ENCODE assay signal across 19 cellular contexts in genomic region chr11:117415358-117415896, GRCh38.
DNase-seq lines count a peak whose midpoint lies in the region; ATAC-seq, FAIRE-seq and TF ChIP-seq lines count a peak whose summit lies in the region.
"Had no signal": no experiment of that assay in that cellular context is flagged by ENCODE, and none has a peak within 500 bp of the region (broad histone marks: within the 10 kb centered on the region; RNA-seq: fewer than 3 reads in every experiment).

No MANE protein-coding gene starts in this region.

- CTCF ChIA-PET in HepG2 (lab: Yijun Ruan, JAX; ENCODE audit: low intra/inter-chr PET ratio, low total read pairs): no interaction called here

- H3K18ac ChIP-seq in mesenchymal stem cell (ENCODE audit: low read depth in 1 of 2, low read length in 2 of 2): no peak overlapping the region

- H2AK5ac ChIP-seq in mesenchymal stem cell (ENCODE audit: low read length, severe bottlenecking): no peak overlapping the region

- H3K27me3 ChIP-seq in right lobe of liver (no peaks in the 10 kb centered on the region), HepG2 (ENCODE audit: control insufficient read depth in 1 of 2, insufficient read depth in 2 of 2, low read length in 2 of 2) (peaks cover 4 to 6% of the 10 kb centered on the region in 2 experiments; a peak in 1 of 5 replicates), mesenchymal stem cell (ENCODE audit: control insufficient read depth in 1 of 2, insufficient read depth in 1 of 2, low read length in 2 of 2) (peaks cover 7 to 12% of the 10 kb centered on the region in 2 experiments), sigmoid colon (no peaks in the 10 kb centered on the region), smooth muscle cell (ENCODE audit: low read depth) (peaks cover 3% of the 10 kb centered on the region)

- H2BK5ac ChIP-seq in mesenchymal stem cell (ENCODE audit: low read depth, low read length, poor library complexity, severe bottlenecking): no peak overlapping the region

- H2BK15ac ChIP-seq in mesenchymal stem cell (ENCODE audit: low read depth, poor library complexity, severe bottlenecking): no peak overlapping the region

- DNase-seq in right lobe of liver (peak in 1 of 3 donors; percentile 31), HepG2 (ENCODE audit: low spot score) (no peak), chondrocyte (ENCODE audit: low spot score) (peak; percentile 47), mesenchymal stem cell (no peak), sigmoid colon (peak; percentile 32), smooth muscle cell (lab: John Stamatoyannopoulos, UW; ENCODE audit: unreplicated experiment) (no peak), HuH-7 (ENCODE audit: low spot score) (no peak)
- DNase-seq: C1 segment of cervical spinal cord, Calu3, DMS 273 treated with DMSO at 0.1 percent for 48 hours, HCEC 1CT, HFFc6 had no signal

- no peak overlapping the region for H2BK120ac ChIP-seq in mesenchymal stem cell (ENCODE audit: low read depth, low read length)

- no peaks in the 10 kb centered on the region for H3F3A ChIP-seq in smooth muscle cell (ENCODE audit: low read depth)

- H3K27me3 Mint-ChIP-seq in chondrocyte (ENCODE audit: low read depth): no peaks in the 10 kb centered on the region
- H3K27me3 Mint-ChIP-seq: CD4-positive, alpha-beta T cell had no signal

- H3K9ac ChIP-seq in HepG2 (ENCODE audit: insufficient read depth, low read depth, low read length) (no peak overlapping the region), mesenchymal stem cell (ENCODE audit: low read length) (no peak overlapping the region), smooth muscle cell (ENCODE audit: low read depth) (no peak overlapping the region)

- H3K27ac Mint-ChIP-seq in chondrocyte (ENCODE audit: unreplicated experiment): no peak overlapping the region
- H3K27ac Mint-ChIP-seq: B cell; CD4-positive, alpha-beta T cell; HFFc6 had no signal

- H4K20me1 ChIP-seq in HepG2 (ENCODE audit: insufficient read depth, low read length): no peaks in the 10 kb centered on the region
- H4K20me1 ChIP-seq in smooth muscle cell (ENCODE audit: low read depth): no peaks in the 10 kb centered on the region

- no peak overlapping the region for H3K23ac ChIP-seq in mesenchymal stem cell (ENCODE audit: low read length in 2 of 2)

- H3K27ac ChIP-seq in right lobe of liver: no peak overlapping the region
- H3K27ac ChIP-seq in HepG2 (ENCODE audit: extremely low read length, insufficient read depth, low read length): no peak overlapping the region
- H3K27ac ChIP-seq in mesenchymal stem cell (ENCODE audit: low read length, poor library complexity, severe bottlenecking): no peak overlapping the region
- no peak overlapping the region for H3K27ac ChIP-seq in sigmoid colon
- no peak overlapping the region for H3K27ac ChIP-seq in smooth muscle cell (ENCODE audit: low read depth)

- TF ChIP-seq RAD21 in HepG2 (CRISPR knock-in tag; IDR thresholded peaks at IDR 0.05): no peak

- BruUV-seq in HepG2 (replicated peaks; lab: Mats Ljungman, UMichigan): no TSS peak

- no peaks in the 10 kb centered on the region for H3K79me2 ChIP-seq in HepG2 (ENCODE audit: insufficient read depth, low read length)
- H3K79me2 ChIP-seq in smooth muscle cell (ENCODE audit: low read depth): no peaks in the 10 kb centered on the region

- 69% methylated on average over 6 of the region's 8 CpGs for WGBS in right lobe of liver (ENCODE audit: insufficient coverage, low coverage, low lambda C conversion rate, missing lambda C conversion rate)
- 64% methylated on average over 5 of the region's 8 CpGs for WGBS in HepG2 (ENCODE audit: low lambda C conversion rate)
- WGBS in mesenchymal stem cell: over 99% methylated on average over 8 of the region's 8 CpGs
- WGBS in sigmoid colon, 2 donors: 72 to 84% methylated on average over 8 of the region's 8 CpGs
- 94% methylated on average over 6 of the region's 8 CpGs for WGBS in smooth muscle cell (ENCODE audit: low lambda C conversion rate)

- POLR2A ChIA-PET in HepG2 (lab: Yijun Ruan, JAX): no interaction called here

- H2AFZ ChIP-seq in HepG2 (ENCODE audit: low read length) (no peak overlapping the region), mesenchymal stem cell (ENCODE audit: low read depth, low read length) (no peak overlapping the region), smooth muscle cell (ENCODE audit: low read depth) (no peak overlapping the region)

- H4K91ac ChIP-seq in mesenchymal stem cell (ENCODE audit: low read length): no peak overlapping the region

- H3K79me1 ChIP-seq in mesenchymal stem cell (replicated peaks; ENCODE audit: low read length, poor library complexity, severe bottlenecking): no peaks in the 10 kb centered on the region

- H3K4me3 ChIP-seq in right lobe of liver (no peak overlapping the region), HepG2 (replicated peaks in 1 of 3; ENCODE audit: insufficient read depth in 1 of 3, low read depth in 2 of 3, low read length in 3 of 3) (no peak overlapping the region), mesenchymal stem cell (ENCODE audit: insufficient read depth in 1 of 2, low read depth in 1 of 2, low read length in 2 of 2) (no peak overlapping the region), sigmoid colon (no peak overlapping the region), smooth muscle cell (no peak overlapping the region)
- H3K4me3 ChIP-seq: GM12878 had no signal

- intact Hi-C loops in right lobe of liver (cut with DNase I): no loop called here
- intact Hi-C loops in HepG2 (cut with micrococcal nuclease; ENCODE audit: unreplicated experiment): no loop called here
- intact Hi-C loops in sigmoid colon (cut with DNase I): no loop called here

- peaks cover 2% of the 10 kb centered on the region for H3K36me3 Mint-ChIP-seq in chondrocyte (ENCODE audit: low read depth)

- no peaks in the 10 kb centered on the region for H3K4me1 Mint-ChIP-seq in chondrocyte (ENCODE audit: low read depth)
- H3K4me1 Mint-ChIP-seq: B cell had no signal

- H3K4me2 ChIP-seq in HepG2 (ENCODE audit: low read depth, low read length): no peak overlapping the region
- H3K4me2 ChIP-seq in mesenchymal stem cell (ENCODE audit: low read length, poor library complexity, severe bottlenecking): peak overlapping the region; percentile 12
- H3K4me2 ChIP-seq in smooth muscle cell: no peak overlapping the region

- no peak overlapping the region for H2BK12ac ChIP-seq in mesenchymal stem cell (ENCODE audit: low read length in 2 of 2)

- in situ Hi-C loops in HepG2 (cut with HindIII; ENCODE audit: extremely low pct_ligation_motif_present, low pct_unique_long_range_greater_than_20kb): no loop called here

- H3K4me3 Mint-ChIP-seq in chondrocyte (ENCODE audit: unreplicated experiment): no peak overlapping the region
- H3K4me3 Mint-ChIP-seq: B cell; CD4-positive, alpha-beta T cell; HFFc6 had no signal

- TF ChIP-seq CTCF in right lobe of liver (IDR thresholded peaks at IDR 0.05) (no peak), HepG2 (CRISPR knock-in tag; IDR thresholded peaks at IDR 0.05) (no peak), chondrocyte (IDR thresholded peaks at IDR 0.05) (no peak), sigmoid colon (IDR thresholded peaks at IDR 0.05) (no peak), smooth muscle cell (IDR thresholded peaks at IDR 0.05; ENCODE audit: borderline replicate concordance, insufficient read depth, poor library complexity, severe bottlenecking) (no peak)

- no peaks in the 10 kb centered on the region for H3K9me3 ChIP-seq in right lobe of liver
- no peaks in the 10 kb centered on the region for H3K9me3 ChIP-seq in HepG2 (ENCODE audit: low read length)
- no peaks in the 10 kb centered on the region for H3K9me3 ChIP-seq in mesenchymal stem cell (ENCODE audit: control insufficient read depth, low read length)
- no peaks in the 10 kb centered on the region for H3K9me3 ChIP-seq in sigmoid colon
- H3K9me3 ChIP-seq in smooth muscle cell (replicated peaks; ENCODE audit: low read depth): no peaks in the 10 kb centered on the region

- FAIRE-seq in HepG2 (lab: Jason Lieb, UNC): no peak
- FAIRE-seq: A204.1, GM12878, GM19239, HTR-8/SVneo had no signal

- no peaks in the 10 kb centered on the region for H3K9me3 Mint-ChIP-seq in chondrocyte (ENCODE audit: low read depth)
- H3K9me3 Mint-ChIP-seq: CD4-positive, alpha-beta T cell; HFFc6 had no signal

- TF ChIP-seq POLR2A in right lobe of liver (IDR thresholded peaks at IDR 0.05): no peak
- no peak for TF ChIP-seq POLR2A in HepG2 (IDR thresholded peaks at IDR 0.05; ENCODE audit: insufficient read depth in 1 of 2, low read depth in 2 of 2, low read length in 2 of 2)
- no peak for TF ChIP-seq POLR2A in sigmoid colon (IDR thresholded peaks at IDR 0.05)

- H3K4me1 ChIP-seq in right lobe of liver (no peaks in the 10 kb centered on the region), HepG2 (ENCODE audit: insufficient read depth, low read length) (peaks cover 44% of the 10 kb centered on the region), mesenchymal stem cell (ENCODE audit: control insufficient read depth, insufficient read depth, low read depth, low read length) (peaks cover 8% of the 10 kb centered on the region), sigmoid colon (no peaks in the 10 kb centered on the region), smooth muscle cell (ENCODE audit: low read depth) (no peaks in the 10 kb centered on the region)

- ATAC-seq in right lobe of liver (peak in 3 of 4 donors; percentile 10 to 77 (median 25)), HepG2 (no peak), GM19023 (IDR thresholded peaks at IDR 0.05; ENCODE audit: unreplicated experiment) (no peak)
- ATAC-seq: GM12878 had no signal

- no peak overlapping the region for H4K8ac ChIP-seq in mesenchymal stem cell (ENCODE audit: low read length)

- no peaks in the 10 kb centered on the region for H3K36me3 ChIP-seq in right lobe of liver
- no peaks in the 10 kb centered on the region for H3K36me3 ChIP-seq in HepG2 (replicated peaks in 1 of 2; ENCODE audit: control insufficient read depth in 1 of 2, insufficient read depth in 2 of 2, low read length in 2 of 2)
- peaks cover 25 to 37% of the 10 kb centered on the region in 2 experiments for H3K36me3 ChIP-seq in mesenchymal stem cell (ENCODE audit: control insufficient read depth in 1 of 2, insufficient read depth in 2 of 2, low read depth in 1 of 2, low read length in 2 of 2)
- H3K36me3 ChIP-seq in sigmoid colon: peaks cover 0 to 24% (median 2%) of the 10 kb centered on the region in 4 donors
- H3K36me3 ChIP-seq in smooth muscle cell (ENCODE audit: low read depth): no peaks in the 10 kb centered on the region

- no peak overlapping the region for H3K14ac ChIP-seq in mesenchymal stem cell (ENCODE audit: low read length in 2 of 2)

- no peak overlapping the region for H3K4ac ChIP-seq in mesenchymal stem cell (ENCODE audit: low read depth in 1 of 2, low read length in 2 of 2)

- TF ChIP-seq EP300 in HepG2 (IDR thresholded peaks at IDR 0.05; ENCODE audit: low read depth in 2 of 2, low read length in 2 of 2) (no peak), HepG2 (CRISPR knock-in tag; IDR thresholded peaks at IDR 0.05; ENCODE audit: borderline replicate concordance) (no peak), sigmoid colon (IDR thresholded peaks at IDR 0.05) (no peak)

Comparison
In these comparisons a context has a peak if more than half of its experiments do, and no peak if none do; other contexts are left out.
1. ATAC-seq: peak in right lobe of liver (3 of 4); none in HepG2 (single experiment) and GM19023 (single experiment).
2. DNase-seq: peak in chondrocyte (single experiment) and sigmoid colon (single experiment); none in HepG2 (single experiment), mesenchymal stem cell (single experiment), smooth muscle cell (single experiment) and HuH-7 (single experiment).